In genomic region chr13:40376867-40377266, GRCh38 we compare ENCODE assay signal across 14 cellular contexts.
"Had no signal": no experiment of that assay in that cellular context is flagged by ENCODE, and none has a peak within 500 bp of the region (broad histone marks: within the 10 kb centered on the region; RNA-seq: fewer than 3 reads in every experiment).

No MANE protein-coding gene starts in this region.

- H3K27me3 ChIP-seq: gastrocnemius medialis, stomach had no signal

- H3K27ac Mint-ChIP-seq: activated B cell treated with CpG ODN at 0.5 μM for 24 hours; activated CD4-positive, alpha-beta T cell treated with anti-CD3 and anti-CD28 coated beads, Interleukin-2, amount 10 ng/mL, durations not matched to agents 24 days and 14 days; activated naive CD4-positive, alpha-beta T cell treated with anti-CD3 and anti-CD28 coated beads for 36 hours; memory B cell; natural killer cell; T-helper 1 cell treated with Interleukin-12 subunit alpha and Interleukin-12 subunit beta and Interleukin-4 antibody, amounts not matched to agents 30 μg/mL and 1 μg/mL, for 36 hours had no signal

- H3K4me1 ChIP-seq: prostate gland had no signal

- H3K27me3 Mint-ChIP-seq: activated B cell treated with CpG ODN at 0.5 μM for 24 hours; activated CD4-positive, alpha-beta T cell treated with anti-CD3 and anti-CD28 coated beads, Interleukin-2, amount 10 ng/mL, durations not matched to agents 24 days and 14 days; central memory CD8-positive, alpha-beta T cell; memory B cell had no signal

- ATAC-seq: gastrocnemius medialis, natural killer cell had no signal

- H3K4me3 Mint-ChIP-seq: activated B cell treated with CpG ODN at 0.5 μM for 24 hours; activated CD4-positive, alpha-beta T cell treated with anti-CD3 and anti-CD28 coated beads, Interleukin-2, amount 10 ng/mL, durations not matched to agents 24 days and 14 days; activated naive CD4-positive, alpha-beta T cell treated with anti-CD3 and anti-CD28 coated beads for 36 hours; brain; central memory CD8-positive, alpha-beta T cell; memory B cell; natural killer cell; T-helper 1 cell treated with Interleukin-12 subunit alpha and Interleukin-12 subunit beta and Interleukin-4 antibody, amounts not matched to agents 30 μg/mL and 1 μg/mL, for 36 hours had no signal

- H3K27ac ChIP-seq: gastrocnemius medialis, left ventricle myocardium inferior, prostate gland had no signal

- H3K9me3 ChIP-seq: gastrocnemius medialis, prostate gland had no signal

- DNase-seq: activated B cell treated with CpG ODN at 0.5 μM for 24 hours; activated CD4-positive, alpha-beta T cell treated with anti-CD3 and anti-CD28 coated beads, Interleukin-2, amount 10 ng/mL, durations not matched to agents 24 days and 14 days; activated naive CD4-positive, alpha-beta T cell treated with anti-CD3 and anti-CD28 coated beads for 36 hours; amniotic stem cell; gastrocnemius medialis; left ventricle myocardium inferior; natural killer cell; stimulated activated CD4-positive, alpha-beta T cell treated with anti-CD3 and anti-CD28 coated beads, Interleukin-4, amount 100 ng/mL, for 1 hour; stomach had no signal

- H3K36me3 ChIP-seq: gastrocnemius medialis, left ventricle myocardium inferior, prostate gland, stomach had no signal

- H3K4me3 ChIP-seq: left ventricle myocardium inferior, prostate gland, stomach had no signal

- H3K9me3 Mint-ChIP-seq: activated naive CD4-positive, alpha-beta T cell treated with anti-CD3 and anti-CD28 coated beads for 36 hours; natural killer cell had no signal

- H3K36me3 Mint-ChIP-seq: brain, natural killer cell had no signal
